Comparison of ENCODE assay signal across 8 cellular contexts in genomic region chr19:35436477-35437141, GRCh38. TPM values are rescaled to one million over a fixed set of nuclear protein-coding genes. Genes with fewer than 3 reads are reported as not detected.
DNase-seq lines count a peak whose midpoint lies in the region; ATAC-seq and TF ChIP-seq lines count a peak whose summit lies in the region.

No MANE protein-coding gene starts in this region.

- intact Hi-C loops in esophagus muscularis mucosa (cut with DNase I): no loop called here

- no peak for TF ChIP-seq POLR2A in esophagus muscularis mucosa (IDR thresholded peaks at IDR 0.05; ENCODE audit: low read depth)

- no peak for TF ChIP-seq EP300 in esophagus muscularis mucosa (IDR thresholded peaks at IDR 0.05)

- peaks cover 18 to 30% (median 26%) of the 10 kb centered on the region in 4 donors for H3K4me1 ChIP-seq in esophagus muscularis mucosa
- peaks cover 6% of the 10 kb centered on the region for H3K4me1 ChIP-seq in rectal smooth muscle tissue (ENCODE audit: control insufficient read depth, insufficient read depth, low read length)

- ATAC-seq in HG03095 (IDR thresholded peaks at IDR 0.05; ENCODE audit: unreplicated experiment): no peak

- peaks cover 0 to 9% (median 2%) of the 10 kb centered on the region in 4 donors for H3K9me3 ChIP-seq in esophagus muscularis mucosa

- H3K27me3 ChIP-seq in esophagus muscularis mucosa: peaks cover 0 to 74% (median 5%) of the 10 kb centered on the region in 4 donors
- H3K27me3 ChIP-seq in rectal smooth muscle tissue (ENCODE audit: control insufficient read depth, insufficient read depth, low read length): no peaks in the 10 kb centered on the region

- WGBS in esophagus muscularis mucosa: 5% methylated on average over 14 of the region's 14 CpGs

- DNase-seq in activated CD4-positive, alpha-beta T cell treated with anti-CD3 and anti-CD28 coated beads for 48 hours: peak; percentile 34
- no peak for DNase-seq in activated CD4-positive, alpha-beta T cell treated with anti-CD3 and anti-CD28 coated beads, Interleukin-2, amount 50 U/mL, for 1 hour
- peak; percentile 88 for DNase-seq in SKM-1 treated with dmso at 0.1 percent for 144 hours (lab: John Stamatoyannopoulos, UW; ENCODE audit: unreplicated experiment)
- DNase-seq in esophagus muscularis mucosa (ENCODE audit: extremely low spot score): no peak
- no peak for DNase-seq in middle frontal gyrus (ENCODE audit: extremely low spot score, low spot score)
- DNase-seq in cerebellum (ENCODE audit: low spot score): no peak

- no peak overlapping the region for H3K9ac ChIP-seq in rectal smooth muscle tissue (ENCODE audit: low read length)

- H3K27ac ChIP-seq in esophagus muscularis mucosa (replicated peaks in 1 of 4) (peak overlapping the region; percentile 11 to 60 (median 40)), rectal smooth muscle tissue (ENCODE audit: low read depth, low read length) (no peak overlapping the region)

- H3K36me3 ChIP-seq in esophagus muscularis mucosa: no peaks in the 10 kb centered on the region
- H3K36me3 ChIP-seq in rectal smooth muscle tissue (ENCODE audit: control insufficient read depth, insufficient read depth, low read length): no peaks in the 10 kb centered on the region

- TF ChIP-seq CTCF in esophagus muscularis mucosa (IDR thresholded peaks at IDR 0.05): no peak

- peak overlapping the region in 1 of 4 donors; percentile 15 for H3K4me3 ChIP-seq in esophagus muscularis mucosa
- peak overlapping the region; percentile 1 for H3K4me3 ChIP-seq in rectal smooth muscle tissue (ENCODE audit: low read length)

RNA-seq across cellular contexts. Expression of gene FFAR2, which starts 11.4 kb away (rescaled TPM):
- 1 to 10 TPM in 1 of 4 donors, not detected in 3; 1.7 TPM for total RNA-seq in esophagus muscularis mucosa
- not detected for total RNA-seq in cerebellum

RNA-seq across cellular contexts. Expression of gene KRTDAP, which starts 53.7 kb away (rescaled TPM):
- not detected for total RNA-seq in esophagus muscularis mucosa
- total RNA-seq in cerebellum: not detected

Comparison
In these comparisons a context has a peak if more than half of its experiments do, and no peak if none do; other contexts are left out.
1. DNase-seq: peak in activated CD4-positive, alpha-beta T cell treated with anti-CD3 and anti-CD28 coated beads for 48 hours (single experiment) and SKM-1 treated with dmso at 0.1 percent for 144 hours (single experiment); none in activated CD4-positive, alpha-beta T cell treated with anti-CD3 and anti-CD28 coated beads, Interleukin-2, amount 50 U/mL, for 1 hour (single experiment), esophagus muscularis mucosa (single experiment), middle frontal gyrus (single experiment) and cerebellum (single experiment).